ENCODE assay signal across 9 cellular contexts in the genomic region with DNA sequence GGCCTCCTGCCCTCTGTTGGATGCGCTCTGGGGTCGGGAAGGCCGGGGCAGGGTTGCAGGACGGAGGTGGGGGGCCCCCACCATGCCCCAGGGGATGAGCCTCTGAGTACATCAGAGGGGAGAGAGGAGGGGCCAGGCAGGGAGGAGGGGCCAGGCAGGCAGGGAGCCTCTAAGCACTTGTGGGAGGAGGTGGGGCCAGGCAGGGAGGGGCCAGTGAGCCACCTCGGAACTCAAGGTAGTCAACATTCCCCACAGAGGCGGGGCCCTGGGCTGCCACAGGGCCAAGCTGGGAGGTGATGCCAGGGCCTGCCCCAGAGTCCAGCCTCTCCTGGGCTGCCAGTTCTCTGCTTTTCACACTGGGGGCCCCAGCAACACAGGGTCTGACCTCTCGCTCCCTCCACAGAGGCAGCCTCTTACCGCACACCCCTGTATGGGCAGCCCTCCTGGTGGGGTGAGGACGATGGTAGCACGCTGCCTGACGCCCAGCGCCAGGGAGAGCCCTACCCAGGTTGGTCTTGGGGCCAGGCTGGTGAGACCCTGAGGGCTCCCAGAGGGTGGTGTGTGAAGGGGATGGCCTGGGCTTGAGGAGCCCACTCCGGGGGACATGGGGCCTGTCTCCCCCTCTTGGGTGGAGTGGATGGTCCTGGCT. TPM values are rescaled to one million over a fixed set of nuclear protein-coding genes. Genes with fewer than 3 reads are reported as not detected.
DNase-seq lines count a peak whose midpoint lies in the region; ATAC-seq and TF ChIP-seq lines count a peak whose summit lies in the region.
"Had no signal": no experiment of that assay in that cellular context is flagged by ENCODE, and none has a peak within 500 bp of the region (broad histone marks: within the 10 kb centered on the region; RNA-seq: fewer than 3 reads in every experiment).

No MANE protein-coding gene starts in this region.

- no peak overlapping the region for H3K27ac Mint-ChIP-seq in activated naive CD8-positive, alpha-beta T cell treated with anti-CD3 and anti-CD28 coated beads for 36 hours

- peak; percentile 48 for DNase-seq in ELR (ENCODE audit: low read depth)
- DNase-seq in NAMALWA (ENCODE audit: low spot score), result peak; percentile 45
- DNase-seq in activated naive CD8-positive, alpha-beta T cell treated with anti-CD3 and anti-CD28 coated beads for 36 hours, result peak; percentile 46
- DNase-seq in mucosa of descending colon, result peak; percentile 78 to 88 (median 86)
- DNase-seq in Kasumi-1 (lab: John Stamatoyannopoulos, UW), result no peak
- no peak for DNase-seq in CD1c-positive myeloid dendritic cell (ENCODE audit: extremely low spot score)
- DNase-seq: KBM-7 had no signal

- no peaks in the 10 kb centered on the region for H3K4me1 ChIP-seq in mucosa of descending colon (ENCODE audit: low read depth)

- intact Hi-C loops in mucosa of descending colon (cut with DNase I, micrococcal nuclease), result no loop called here

- no peak overlapping the region for H3K4me3 ChIP-seq in mucosa of descending colon

- no peak overlapping the region for H3K4me3 Mint-ChIP-seq in activated naive CD8-positive, alpha-beta T cell treated with anti-CD3 and anti-CD28 coated beads for 36 hours

- no peaks in the 10 kb centered on the region for H3K9me3 Mint-ChIP-seq in activated naive CD8-positive, alpha-beta T cell treated with anti-CD3 and anti-CD28 coated beads for 36 hours

- ATAC-seq in mucosa of descending colon (peak; percentile 91), GM19455 (IDR thresholded peaks at IDR 0.05; ENCODE audit: unreplicated experiment) (no peak), GM21423 (IDR thresholded peaks at IDR 0.05; ENCODE audit: unreplicated experiment) (no peak)

- no peaks in the 10 kb centered on the region for H3K36me3 Mint-ChIP-seq in activated naive CD8-positive, alpha-beta T cell treated with anti-CD3 and anti-CD28 coated beads for 36 hours

- TF ChIP-seq CTCF in mucosa of descending colon (IDR thresholded peaks at IDR 0.05), result no peak

- H3K9me3 ChIP-seq in mucosa of descending colon, result no peaks in the 10 kb centered on the region

- H3K36me3 ChIP-seq in mucosa of descending colon (ENCODE audit: low read depth), result no peaks in the 10 kb centered on the region

- no peaks in the 10 kb centered on the region for H3K27me3 Mint-ChIP-seq in activated naive CD8-positive, alpha-beta T cell treated with anti-CD3 and anti-CD28 coated beads for 36 hours

- H3K4me1 Mint-ChIP-seq in activated naive CD8-positive, alpha-beta T cell treated with anti-CD3 and anti-CD28 coated beads for 36 hours, result no peaks in the 10 kb centered on the region

RNA-seq across cellular contexts. Expression of a gene that starts 17.4 kb away (rescaled TPM):
- total RNA-seq in activated naive CD8-positive, alpha-beta T cell treated with anti-CD3 and anti-CD28 coated beads for 36 hours, result 1 to 10 TPM; 4.6 to 4.7 TPM
- total RNA-seq in mucosa of descending colon, result 10 to 100 TPM; 66.8 to 89.9 (median 69.9) TPM

RNA-seq across cellular contexts. Expression of a gene that starts 42.2 kb away (rescaled TPM):
- not detected for total RNA-seq in activated naive CD8-positive, alpha-beta T cell treated with anti-CD3 and anti-CD28 coated beads for 36 hours
- 1 to 10 TPM in 1 of 3 donors, under 1 TPM in 2; 0.38 to 2.2 (median 0.39) TPM for total RNA-seq in mucosa of descending colon

Comparison
In these comparisons a context has a peak if more than half of its experiments do, and no peak if none do; other contexts are left out.
1. DNase-seq: peak in ELR (single experiment), NAMALWA (single experiment), activated naive CD8-positive, alpha-beta T cell treated with anti-CD3 and anti-CD28 coated beads for 36 hours (single experiment) and mucosa of descending colon (3 of 3); none in Kasumi-1 (0 of 2) and CD1c-positive myeloid dendritic cell (single experiment).
2. RNA of a gene that starts 17.4 kb away (total RNA-seq): 66.8 to 89.9 TPM in mucosa of descending colon; 4.6 to 4.7 TPM in activated naive CD8-positive, alpha-beta T cell treated with anti-CD3 and anti-CD28 coated beads for 36 hours; every median in the first group is over 10 times any median in the second.